In the genomic region with DNA sequence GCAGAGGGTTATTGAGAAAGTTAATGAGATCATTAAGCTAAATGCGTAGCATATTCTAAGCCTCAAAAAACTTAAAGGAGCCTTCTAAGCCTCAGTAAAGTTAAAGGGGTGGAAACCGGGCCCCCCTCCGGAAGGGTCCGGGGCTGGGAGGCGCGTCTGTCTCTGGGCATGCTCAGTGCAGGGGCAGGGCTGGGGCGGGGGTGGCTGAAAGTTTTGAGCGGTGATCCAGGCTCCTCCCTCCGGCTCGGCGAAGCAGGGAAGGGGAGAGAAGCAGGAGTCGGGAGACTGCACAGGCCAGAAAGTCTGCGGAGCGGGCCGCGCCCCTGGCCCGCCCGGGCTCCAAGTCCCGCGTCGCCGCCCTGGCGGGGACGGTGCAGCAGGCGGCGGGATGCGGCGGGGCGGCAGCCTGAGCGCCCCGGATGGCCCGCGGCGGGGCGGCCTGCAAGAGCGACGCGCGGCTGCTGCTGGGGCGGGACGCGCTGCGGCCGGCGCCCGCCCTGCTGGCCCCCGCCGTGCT, we compare ENCODE assay signal across 8 cellular contexts. TPM values are rescaled to one million over a fixed set of nuclear protein-coding genes. Genes with fewer than 3 reads are reported as not detected.
DNase-seq lines count a peak whose midpoint lies in the region; ATAC-seq and TF ChIP-seq lines count a peak whose summit lies in the region.

A gene (plus strand): TSS at position 240 of the 517 bp plus-strand sequence. CDS start 180 bp downstream, at position 420.

- H3K9me3 Mint-ChIP-seq in CD14-positive monocyte: peaks cover 0 to 31% (median 17%) of the 10 kb centered on the region in 7 donors

- no peaks in the 10 kb centered on the region for H3K36me3 ChIP-seq in HAP-1 (replicated peaks)

- no peak for ATAC-seq in GM21381 (IDR thresholded peaks at IDR 0.05; ENCODE audit: unreplicated experiment)

- DNase-seq in CD14-positive monocyte (ENCODE audit: low spot score) (peak; percentile 33), HAP-1 (ENCODE audit: low spot score in 2 of 2) (peak; percentile 77 to 89), RPMI8226 (peak; percentile 29), cardiac fibroblast (ENCODE audit: low read depth in 2 of 2) (peak; percentile 78 to 85), iPS-NIHi11 (ENCODE audit: low spot score) (peak; percentile 84), skeletal muscle cell (ENCODE audit: low read depth) (peak; percentile 51), OCI-M2 (lab: John Stamatoyannopoulos, UW; ENCODE audit: unreplicated experiment) (no peak)

- intact Hi-C loops in CD14-positive monocyte (cut with micrococcal nuclease): no loop called here

- peak within 1 kb of the TSS; percentile 68 to 92 for H3K4me3 Mint-ChIP-seq in CD14-positive monocyte

- H3K27ac Mint-ChIP-seq in CD14-positive monocyte: no peak within 1 kb of the TSS

- no peaks in the 10 kb centered on the region for H3K27me3 ChIP-seq in HAP-1 (ENCODE audit: low read depth)

- peaks cover 0 to 2% of the 10 kb centered on the region in 2 donors for H3K36me3 Mint-ChIP-seq in CD14-positive monocyte

- H3K4me3 ChIP-seq in HAP-1 (peak within 1 kb of the TSS; percentile 41), cardiac fibroblast (replicated peaks in 1 of 2; ENCODE audit: low read depth in 2 of 2, low read length in 2 of 2) (peak within 1 kb of the TSS; percentile 57 to 72), skeletal muscle cell (ENCODE audit: low read depth, low read length) (peak within 1 kb of the TSS; percentile 75)

- peaks cover 3% of the 10 kb centered on the region for H3K9me3 ChIP-seq in HAP-1

- H3K4me1 ChIP-seq in HAP-1: peaks cover 11% of the 10 kb centered on the region

- peaks cover 22% of the 10 kb centered on the region for H3K4me1 Mint-ChIP-seq in CD14-positive monocyte

- TF ChIP-seq CTCF in CD14-positive monocyte (IDR thresholded peaks at IDR 0.05) (no peak), cardiac fibroblast (IDR thresholded peaks at IDR 0.05; ENCODE audit: low read depth, low read length) (no peak)

- H3K27me3 Mint-ChIP-seq in CD14-positive monocyte (ENCODE audit: low read depth in 3 of 3): peaks cover 46 to 75% (median 57%) of the 10 kb centered on the region in 3 donors

- in situ Hi-C loops in HAP-1 (cut with MboI; ENCODE audit: low sequenced_read_pairs): no loop called here

RNA-seq across cellular contexts. Expression of the gene that starts here (rescaled TPM):
- not detected for polyA plus RNA-seq in CD14-positive monocyte

Comparison
In these comparisons a context has a peak if more than half of its experiments do, and no peak if none do; other contexts are left out.
1. Peak in DNase-seq in CD14-positive monocyte; RNA of the gene not detected or under 1 TPM.